Comparison of ENCODE assay signal across 13 cellular contexts in the genomic region with DNA sequence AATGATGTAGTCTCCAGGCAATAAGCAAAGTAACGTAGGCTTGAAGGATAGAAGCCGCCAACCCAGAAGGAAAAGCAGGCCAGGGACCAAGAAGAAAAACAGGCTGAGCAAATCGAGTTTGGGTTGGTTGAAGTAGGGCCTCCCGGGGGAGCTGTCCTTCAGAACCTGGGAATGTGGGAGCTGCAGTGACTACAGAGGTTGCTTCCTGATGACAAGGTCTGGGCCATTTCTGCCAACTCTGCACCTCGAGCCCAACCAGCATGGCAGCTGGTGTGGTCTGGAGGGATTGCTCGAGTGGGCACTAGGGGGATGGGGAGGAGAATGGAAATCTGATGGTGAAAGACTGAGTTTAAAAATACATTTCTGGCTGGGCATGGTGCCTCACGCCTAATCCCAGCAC. TPM values are rescaled to one million over a fixed set of nuclear protein-coding genes. Genes with fewer than 3 reads are reported as not detected.
"Had no signal": no experiment of that assay in that cellular context is flagged by ENCODE, and none has a peak within 500 bp of the region (broad histone marks: within the 10 kb centered on the region; RNA-seq: fewer than 3 reads in every experiment).

No MANE protein-coding gene starts in this region.

- H3K9me3 ChIP-seq: ascending aorta, thoracic aorta had no signal

- H3K4me1 ChIP-seq: ascending aorta, esophagus muscularis mucosa, foreskin keratinocyte, heart left ventricle, parathyroid adenoma, stomach had no signal

- H3K4me3 ChIP-seq: ascending aorta, esophagus muscularis mucosa, heart left ventricle, stomach, thoracic aorta had no signal

- H3K27me3 Mint-ChIP-seq: activated CD4-positive, alpha-beta memory T cell treated with anti-CD3 and anti-CD28 coated beads, Interleukin-2, amount 10 ng/mL, durations not matched to agents 7 days and 5 days had no signal

- H3K36me3 Mint-ChIP-seq: mesothelial cell of epicardium had no signal

- H3K4me3 Mint-ChIP-seq: activated CD4-positive, alpha-beta memory T cell treated with anti-CD3 and anti-CD28 coated beads, Interleukin-2, amount 10 ng/mL, durations not matched to agents 7 days and 5 days; activated naive CD8-positive, alpha-beta T cell treated with anti-CD3 and anti-CD28 coated beads, Interleukin-2, amount 50 U/mL, for 24 hours; mesothelial cell of epicardium had no signal

- H3K36me3 ChIP-seq: ascending aorta, esophagus muscularis mucosa, heart left ventricle, stomach, thoracic aorta had no signal

- ATAC-seq: activated naive CD8-positive, alpha-beta T cell treated with anti-CD3 and anti-CD28 coated beads, Interleukin-2, amount 50 U/mL, for 24 hours; foreskin keratinocyte; heart left ventricle had no signal

- DNase-seq: activated CD4-positive, alpha-beta memory T cell treated with anti-CD3 and anti-CD28 coated beads, Interleukin-2, amount 10 ng/mL, durations not matched to agents 7 days and 5 days; activated naive CD4-positive, alpha-beta T cell; activated naive CD8-positive, alpha-beta T cell treated with anti-CD3 and anti-CD28 coated beads, Interleukin-2, amount 50 U/mL, for 24 hours; foreskin keratinocyte; heart left ventricle; kidney glomerular epithelial cell; stomach; T-helper 2 cell had no signal

- H3K27ac Mint-ChIP-seq: activated CD4-positive, alpha-beta memory T cell treated with anti-CD3 and anti-CD28 coated beads, Interleukin-2, amount 10 ng/mL, durations not matched to agents 7 days and 5 days; activated naive CD8-positive, alpha-beta T cell treated with anti-CD3 and anti-CD28 coated beads, Interleukin-2, amount 50 U/mL, for 24 hours; mesothelial cell of epicardium had no signal

- H3K4me1 Mint-ChIP-seq: activated CD4-positive, alpha-beta memory T cell treated with anti-CD3 and anti-CD28 coated beads, Interleukin-2, amount 10 ng/mL, durations not matched to agents 7 days and 5 days; activated naive CD8-positive, alpha-beta T cell treated with anti-CD3 and anti-CD28 coated beads, Interleukin-2, amount 50 U/mL, for 24 hours; mesothelial cell of epicardium had no signal

- H3K27ac ChIP-seq: ascending aorta, esophagus muscularis mucosa, foreskin keratinocyte, heart left ventricle, parathyroid adenoma, stomach, thoracic aorta had no signal

RNA-seq across cellular contexts. Expression of a gene that starts 14.1 kb away (rescaled TPM):
- polyA plus RNA-seq: foreskin keratinocyte, heart left ventricle, stomach had no signal
